Comparison of ENCODE assay signal across 12 cellular contexts in the genomic region with DNA sequence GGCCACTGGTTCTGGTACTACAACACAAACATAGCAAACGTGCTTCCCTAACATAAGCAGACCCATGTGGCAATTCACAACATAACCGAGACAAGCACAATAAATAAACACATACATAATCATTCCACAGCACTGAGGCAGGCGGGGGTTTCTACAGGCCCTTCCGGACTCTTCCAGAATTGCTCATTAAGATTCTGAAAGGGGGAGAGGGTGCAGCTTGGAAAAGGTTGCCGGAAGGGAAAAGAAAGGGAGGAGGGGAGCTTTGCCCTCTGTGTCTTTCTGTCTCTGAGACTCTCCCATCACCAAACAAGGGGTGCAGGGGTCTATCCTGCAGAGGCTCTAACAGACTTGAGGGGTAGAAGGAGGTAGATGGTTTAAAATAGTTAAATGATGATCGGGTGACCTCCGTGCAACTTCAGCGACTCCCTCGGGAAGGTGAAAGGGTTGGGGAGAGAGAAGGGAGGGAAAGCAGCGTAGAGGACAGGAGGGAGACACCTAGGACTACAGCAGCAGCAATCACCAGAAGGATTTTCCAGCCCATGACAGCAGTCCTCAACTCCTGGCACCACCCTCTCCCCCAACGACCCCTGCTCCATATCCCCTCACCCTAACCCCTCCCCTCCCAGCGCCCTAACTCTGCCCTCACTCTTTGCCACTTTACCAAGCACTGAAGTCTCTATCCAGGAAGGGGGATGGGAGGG.
DNase-seq lines count a peak whose midpoint lies in the region; ATAC-seq and TF ChIP-seq lines count a peak whose summit lies in the region.
"Had no signal": no experiment of that assay in that cellular context is flagged by ENCODE, and none has a peak within 500 bp of the region (broad histone marks: within the 10 kb centered on the region; RNA-seq: fewer than 3 reads in every experiment).

No MANE protein-coding gene starts in this region.

- H3K9me3 ChIP-seq in ectodermal cell (ENCODE audit: control insufficient read depth, low read length) (no peaks in the 10 kb centered on the region), lower lobe of right lung (no peaks in the 10 kb centered on the region), suprapubic skin (no peaks in the 10 kb centered on the region)

- DNase-seq in NCI-H1092 treated with DMSO at 0.1 percent for 48 hours (lab: John Stamatoyannopoulos, UW), result peak; percentile 77
- DNase-seq in NCI-H1092 (lab: John Stamatoyannopoulos, UW), result no peak
- no peak for DNase-seq in lower lobe of right lung
- DNase-seq in suprapubic skin (ENCODE audit: low spot score in 2 of 2), result no peak
- DNase-seq in NCI-H1105 (lab: John Stamatoyannopoulos, UW), result no peak
- DNase-seq: activated naive CD4-positive, alpha-beta T cell; NCI-H526 treated with DMSO at 0.1 percent for 48 hours; stimulated activated naive CD4-positive, alpha-beta T cell had no signal

- no peak for TF ChIP-seq EP300 in suprapubic skin (IDR thresholded peaks at IDR 0.05)

- TF ChIP-seq CTCF in lower lobe of right lung (IDR thresholded peaks at IDR 0.05) (no peak), suprapubic skin (IDR thresholded peaks at IDR 0.05) (no peak)

- ATAC-seq in lower lobe of right lung (no peak), HG03460 (IDR thresholded peaks at IDR 0.05; ENCODE audit: unreplicated experiment) (no peak), GM21528 (IDR thresholded peaks at IDR 0.05; ENCODE audit: low FRiP score, unreplicated experiment) (no peak)

- no peak for TF ChIP-seq POLR2A in suprapubic skin (IDR thresholded peaks at IDR 0.05)

- peak overlapping the region; percentile 54 for H3K4me3 ChIP-seq in ectodermal cell (ENCODE audit: insufficient read depth, low read depth, low read length)
- H3K4me3 ChIP-seq in lower lobe of right lung, result peak overlapping the region; percentile 50
- H3K4me3 ChIP-seq in suprapubic skin, result peak overlapping the region; percentile 15

- H3K4me1 ChIP-seq in ectodermal cell (ENCODE audit: control insufficient read depth, insufficient read depth, low read length) (peaks cover 11% of the 10 kb centered on the region), lower lobe of right lung (no peaks in the 10 kb centered on the region), suprapubic skin (peaks cover 13% of the 10 kb centered on the region)

- H3K27ac ChIP-seq in ectodermal cell (ENCODE audit: insufficient read depth, low read depth, low read length, poor library complexity, severe bottlenecking) (no peak overlapping the region), lower lobe of right lung (no peak overlapping the region), suprapubic skin (peak overlapping the region; percentile 73)
- H3K27ac ChIP-seq: HL-60 had no signal

- H3K36me3 ChIP-seq in ectodermal cell (ENCODE audit: control insufficient read depth, insufficient read depth, low read length) (no peaks in the 10 kb centered on the region), lower lobe of right lung (no peaks in the 10 kb centered on the region), suprapubic skin (no peaks in the 10 kb centered on the region)

- intact Hi-C loops in lower lobe of right lung (cut with DNase I), result no loop called here

- H3K27me3 ChIP-seq in ectodermal cell (ENCODE audit: control insufficient read depth, insufficient read depth, low read length, poor library complexity, severe bottlenecking) (peaks cover 40% of the 10 kb centered on the region), lower lobe of right lung (ENCODE audit: low read depth) (peaks cover 17% of the 10 kb centered on the region), suprapubic skin (peaks cover 19% of the 10 kb centered on the region)

- 1 to 4% methylated on average over 11 to 12 of the region's 12 CpGs for WGBS in ectodermal cell, 2 experiments
- 42% methylated on average over 12 of the region's 12 CpGs for WGBS in suprapubic skin
